ENCODE assay signal across 32 cellular contexts in the genomic region with DNA sequence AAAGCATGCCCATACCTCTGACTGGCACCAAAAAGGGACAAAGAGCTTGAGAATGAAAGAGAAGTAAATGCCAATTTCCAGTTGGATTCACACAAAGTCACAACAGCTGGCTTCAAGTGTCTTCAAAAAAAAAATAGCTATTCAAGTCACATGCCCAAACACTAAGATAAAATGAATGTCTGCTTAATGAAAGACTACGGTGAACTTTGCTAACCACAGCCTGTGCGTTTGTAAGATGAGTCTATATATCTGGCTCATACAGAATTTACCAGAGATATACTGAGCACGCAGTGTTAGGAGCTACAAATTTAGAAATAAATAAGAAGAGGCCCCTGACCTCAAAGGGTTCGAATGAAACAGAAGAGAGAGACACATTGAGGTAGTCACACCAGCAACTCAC.
"Had no signal": no experiment of that assay in that cellular context is flagged by ENCODE, and none has a peak within 500 bp of the region (broad histone marks: within the 10 kb centered on the region; RNA-seq: fewer than 3 reads in every experiment).

No MANE protein-coding gene starts in this region.

- H3K4me3 Mint-ChIP-seq: activated CD4-positive, alpha-beta memory T cell treated with anti-CD3 and anti-CD28 coated beads for 36 hours; activated CD4-positive, alpha-beta T cell treated with anti-CD3 and anti-CD28 coated beads for 36 hours; activated CD4-positive, alpha-beta T cell treated with anti-CD3 and anti-CD28 coated beads, Interleukin-2, amount 10 ng/mL, durations not matched to agents 24 days and 14 days; activated CD8-positive, alpha-beta memory T cell treated with anti-CD3 and anti-CD28 coated beads, Interleukin-2, amount 10 ng/mL, durations not matched to agents 7 days and 5 days; activated CD8-positive, alpha-beta T cell treated with anti-CD3 and anti-CD28 coated beads, Interleukin-2, amount 10 ng/mL, durations not matched to agents 7 days and 5 days; activated naive CD4-positive, alpha-beta T cell treated with anti-CD3 and anti-CD28 coated beads for 36 hours; activated naive CD4-positive, alpha-beta T cell treated with anti-CD3 and anti-CD28 coated beads, Interleukin-2, amount 50 U/mL, for 24 hours; activated naive CD8-positive, alpha-beta T cell treated with anti-CD3 and anti-CD28 coated beads for 36 hours; activated naive CD8-positive, alpha-beta T cell treated with anti-CD3 and anti-CD28 coated beads, Interleukin-2, amount 50 U/mL, for 24 hours; activated T-helper 1 cell treated with anti-CD3 and anti-CD28 coated beads, Interleukin-12 subunit alpha, Interleukin-12 subunit beta, Interleukin-2, Interleukin-4 antibody, amounts not matched to agents 30 ng/mL and 10 ng/mL and 1 ng/mL, durations not matched to agents 14 hours and 24 hours and 36 hours; brain; central memory CD8-positive, alpha-beta T cell; effector memory CD8-positive, alpha-beta T cell had no signal

- H3K36me3 ChIP-seq: adrenal gland, breast epithelium, esophagus squamous epithelium had no signal

- ATAC-seq: activated CD4-positive, alpha-beta T cell treated with anti-CD3 and anti-CD28 coated beads for 36 hours; activated CD8-positive, alpha-beta memory T cell treated with anti-CD3 and anti-CD28 coated beads, Interleukin-2, amount 10 ng/mL, durations not matched to agents 7 days and 5 days; activated CD8-positive, alpha-beta T cell treated with anti-CD3 and anti-CD28 coated beads, Interleukin-2, amount 10 ng/mL, durations not matched to agents 7 days and 5 days; activated naive CD8-positive, alpha-beta T cell treated with anti-CD3 and anti-CD28 coated beads, Interleukin-2, amount 50 U/mL, for 24 hours; effector memory CD8-positive, alpha-beta T cell had no signal

- H3K4me3 ChIP-seq: adrenal gland, breast epithelium, coronary artery, esophagus squamous epithelium had no signal

- H3K27me3 ChIP-seq: adrenal gland, breast epithelium, esophagus squamous epithelium had no signal

- H3K9me3 Mint-ChIP-seq: activated CD4-positive, alpha-beta memory T cell treated with anti-CD3 and anti-CD28 coated beads for 36 hours; activated CD4-positive, alpha-beta T cell treated with anti-CD3 and anti-CD28 coated beads, Interleukin-2, amount 10 ng/mL, durations not matched to agents 24 days and 14 days; activated naive CD4-positive, alpha-beta T cell treated with anti-CD3 and anti-CD28 coated beads for 36 hours; activated naive CD4-positive, alpha-beta T cell treated with anti-CD3 and anti-CD28 coated beads, Interleukin-2, amount 50 U/mL, for 24 hours; activated naive CD8-positive, alpha-beta T cell treated with anti-CD3 and anti-CD28 coated beads for 36 hours; activated naive CD8-positive, alpha-beta T cell treated with anti-CD3 and anti-CD28 coated beads, Interleukin-2, amount 50 U/mL, for 24 hours; activated T-helper 1 cell treated with anti-CD3 and anti-CD28 coated beads, Interleukin-12 subunit alpha, Interleukin-12 subunit beta, Interleukin-2, Interleukin-4 antibody, amounts not matched to agents 30 ng/mL and 10 ng/mL and 1 ng/mL, durations not matched to agents 14 hours and 24 hours and 36 hours; activated T-helper 2 cell treated with anti-CD3 and anti-CD28 coated beads, Interferon-gamma antibody, Interleukin-2, Interleukin-4, amounts not matched to agents 10 μg/mL and 5 μg/mL and 100 μg/mL, durations not matched to agents 14 hours and 24 hours and 36 hours; effector memory CD8-positive, alpha-beta T cell had no signal

- DNase-seq: activated CD4-positive, alpha-beta memory T cell treated with anti-CD3 and anti-CD28 coated beads for 36 hours; activated CD4-positive, alpha-beta T cell treated with anti-CD3 and anti-CD28 coated beads for 36 hours; activated CD4-positive, alpha-beta T cell treated with anti-CD3 and anti-CD28 coated beads, Interleukin-2, amount 10 ng/mL, durations not matched to agents 24 days and 14 days; activated CD4-positive, CD25-positive, alpha-beta regulatory T cell; activated CD4-positive, CD25-positive, alpha-beta regulatory T cell treated with anti-CD3 and anti-CD28 coated beads, Interleukin-2, amount 50 U/mL, for 72 hours; activated CD8-positive, alpha-beta memory T cell treated with anti-CD3 and anti-CD28 coated beads, Interleukin-2, amount 10 ng/mL, durations not matched to agents 7 days and 5 days; activated CD8-positive, alpha-beta memory T cell treated with anti-CD3 and anti-CD28 coated beads, Interleukin-2, amount 50 U/mL, for 4 hours; activated CD8-positive, alpha-beta T cell treated with anti-CD3 and anti-CD28 coated beads, Interleukin-2, amount 10 ng/mL, durations not matched to agents 7 days and 5 days; activated effector memory CD4-positive, alpha-beta T cell treated with anti-CD3 and anti-CD28 coated beads, Interleukin-2, amount 50 U/mL, for 16 hours; activated naive CD4-positive, alpha-beta T cell treated with anti-CD3 and anti-CD28 coated beads for 36 hours; activated naive CD8-positive, alpha-beta T cell treated with anti-CD3 and anti-CD28 coated beads for 36 hours; activated naive CD8-positive, alpha-beta T cell treated with anti-CD3 and anti-CD28 coated beads, Interleukin-2, amount 50 U/mL, for 24 hours; activated T-cell treated with anti-CD3 and anti-CD28 coated beads, Interleukin-2, amount 50 U/mL, for 1 hour; activated T-cell treated with anti-CD3 and anti-CD28 coated beads, Interleukin-2, amount 50 U/mL, for 48 hours; adrenal gland; amygdala; aorta; dermis blood vessel endothelial cell; effector CD4-positive, alpha-beta T cell; effector memory CD8-positive, alpha-beta T cell; esophagus squamous epithelium; head of caudate nucleus; hippocampal formation; T-helper 2 cell had no signal

- H3K4me1 Mint-ChIP-seq: activated CD4-positive, alpha-beta T cell treated with anti-CD3 and anti-CD28 coated beads for 36 hours; activated CD4-positive, alpha-beta T cell treated with anti-CD3 and anti-CD28 coated beads, Interleukin-2, amount 10 ng/mL, durations not matched to agents 24 days and 14 days; activated CD8-positive, alpha-beta memory T cell treated with anti-CD3 and anti-CD28 coated beads, Interleukin-2, amount 10 ng/mL, durations not matched to agents 7 days and 5 days; activated naive CD4-positive, alpha-beta T cell treated with anti-CD3 and anti-CD28 coated beads, Interleukin-2, amount 50 U/mL, for 24 hours; activated naive CD8-positive, alpha-beta T cell treated with anti-CD3 and anti-CD28 coated beads for 36 hours; activated naive CD8-positive, alpha-beta T cell treated with anti-CD3 and anti-CD28 coated beads, Interleukin-2, amount 50 U/mL, for 24 hours; central memory CD8-positive, alpha-beta T cell had no signal

- H3K36me3 Mint-ChIP-seq: activated CD4-positive, alpha-beta memory T cell treated with anti-CD3 and anti-CD28 coated beads for 36 hours; activated CD8-positive, alpha-beta memory T cell treated with anti-CD3 and anti-CD28 coated beads, Interleukin-2, amount 10 ng/mL, durations not matched to agents 7 days and 5 days; activated naive CD4-positive, alpha-beta T cell treated with anti-CD3 and anti-CD28 coated beads, Interleukin-2, amount 50 U/mL, for 24 hours; activated naive CD8-positive, alpha-beta T cell treated with anti-CD3 and anti-CD28 coated beads for 36 hours; brain had no signal

- H3K4me1 ChIP-seq: adrenal gland, breast epithelium, esophagus squamous epithelium had no signal

- H3K27ac ChIP-seq: adrenal gland, breast epithelium, coronary artery, epithelial cell of prostate, esophagus squamous epithelium had no signal

- H3K9me3 ChIP-seq: adrenal gland, breast epithelium, esophagus squamous epithelium had no signal

- H3K27me3 Mint-ChIP-seq: activated CD8-positive, alpha-beta memory T cell treated with anti-CD3 and anti-CD28 coated beads, Interleukin-2, amount 10 ng/mL, durations not matched to agents 7 days and 5 days; brain; central memory CD8-positive, alpha-beta T cell had no signal

- H3K27ac Mint-ChIP-seq: activated CD4-positive, alpha-beta memory T cell treated with anti-CD3 and anti-CD28 coated beads for 36 hours; activated CD4-positive, alpha-beta T cell treated with anti-CD3 and anti-CD28 coated beads for 36 hours; activated CD4-positive, alpha-beta T cell treated with anti-CD3 and anti-CD28 coated beads, Interleukin-2, amount 10 ng/mL, durations not matched to agents 24 days and 14 days; activated CD8-positive, alpha-beta memory T cell treated with anti-CD3 and anti-CD28 coated beads, Interleukin-2, amount 10 ng/mL, durations not matched to agents 7 days and 5 days; activated CD8-positive, alpha-beta T cell treated with anti-CD3 and anti-CD28 coated beads, Interleukin-2, amount 10 ng/mL, durations not matched to agents 7 days and 5 days; activated naive CD4-positive, alpha-beta T cell treated with anti-CD3 and anti-CD28 coated beads for 36 hours; activated naive CD4-positive, alpha-beta T cell treated with anti-CD3 and anti-CD28 coated beads, Interleukin-2, amount 50 U/mL, for 24 hours; activated naive CD8-positive, alpha-beta T cell treated with anti-CD3 and anti-CD28 coated beads for 36 hours; activated naive CD8-positive, alpha-beta T cell treated with anti-CD3 and anti-CD28 coated beads, Interleukin-2, amount 50 U/mL, for 24 hours; activated T-helper 1 cell treated with anti-CD3 and anti-CD28 coated beads, Interleukin-12 subunit alpha, Interleukin-12 subunit beta, Interleukin-2, Interleukin-4 antibody, amounts not matched to agents 30 ng/mL and 10 ng/mL and 1 ng/mL, durations not matched to agents 14 hours and 24 hours and 36 hours; activated T-helper 2 cell treated with anti-CD3 and anti-CD28 coated beads, Interferon-gamma antibody, Interleukin-2, Interleukin-4, amounts not matched to agents 10 μg/mL and 5 μg/mL and 100 μg/mL, durations not matched to agents 14 hours and 24 hours and 36 hours; effector memory CD8-positive, alpha-beta T cell had no signal
